17 cellular contexts compared by ENCODE assay signal in the genomic region with DNA sequence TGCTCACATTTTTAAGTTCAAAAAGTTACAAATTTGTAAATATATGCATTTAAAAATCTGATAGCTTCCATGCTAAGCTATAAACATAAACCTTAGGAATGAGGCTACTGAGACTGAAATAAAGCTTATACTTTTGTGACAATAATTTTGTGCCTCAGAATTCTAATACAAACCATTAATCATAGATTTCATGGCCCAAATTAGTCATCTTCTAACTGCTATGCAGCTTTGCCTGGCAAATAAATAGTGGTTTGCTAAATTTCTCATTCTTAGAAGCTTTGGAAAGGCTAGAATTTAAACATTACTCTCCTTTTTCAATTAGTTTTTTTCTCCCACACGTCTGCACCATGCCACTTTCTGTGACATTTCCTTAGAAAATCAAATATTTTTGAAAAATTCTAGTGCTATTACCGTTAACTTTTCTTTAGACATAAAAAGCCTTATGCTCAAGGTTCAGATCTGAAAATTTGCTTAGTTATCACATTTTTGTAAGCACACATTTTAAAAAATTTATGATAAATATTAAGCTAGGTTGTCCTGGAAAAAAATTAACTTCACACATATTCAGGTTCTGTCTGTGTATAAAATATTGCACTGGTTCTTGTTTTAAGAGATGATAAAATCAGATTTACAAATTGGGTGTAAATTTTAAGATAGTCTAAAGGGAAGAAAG. TPM values are rescaled to one million over a fixed set of nuclear protein-coding genes. Genes with fewer than 3 reads are reported as not detected.
DNase-seq lines count a peak whose midpoint lies in the region; ATAC-seq, FAIRE-seq and TF ChIP-seq lines count a peak whose summit lies in the region.
"Had no signal": no experiment of that assay in that cellular context is flagged by ENCODE, and none has a peak within 500 bp of the region (broad histone marks: within the 10 kb centered on the region; RNA-seq: fewer than 3 reads in every experiment).

No MANE protein-coding gene starts in this region.

- no peaks in the 10 kb centered on the region for H3K79me2 ChIP-seq in keratinocyte (ENCODE audit: control insufficient read depth, insufficient read depth, low read length)

- peak overlapping the region; percentile 55 for H3K27ac ChIP-seq in keratinocyte (ENCODE audit: control insufficient read depth, insufficient read depth, low read length)
- H3K27ac ChIP-seq: left ventricle myocardium inferior had no signal

- peak; percentile 28 for DNase-seq in AG10803 (ENCODE audit: low read depth)
- DNase-seq in LHCN-M2 (ENCODE audit: low read depth): peak; percentile 62
- DNase-seq in choroid plexus epithelial cell (ENCODE audit: low read depth): peak; percentile 23
- no peak for DNase-seq in keratinocyte (ENCODE audit: low read depth, low spot score)
- no peak for DNase-seq in H4 (ENCODE audit: low spot score)
- no peak for DNase-seq in stimulated activated CD4-positive, alpha-beta T cell treated with anti-CD3 and anti-CD28 coated beads, Interleukin-2, amount 100 ng/mL, for 48 hours
- DNase-seq: activated CD8-positive, alpha-beta T cell treated with anti-CD3 and anti-CD28 coated beads, Interleukin-2, amount 10 ng/mL, durations not matched to agents 7 days and 5 days; C1 segment of cervical spinal cord; DMS153; hippocampal formation; Kasumi-1; left ventricle myocardium inferior; naive thymus-derived CD4-positive, alpha-beta T cell; NCI-H1694 had no signal

- no peak for ATAC-seq in HG03520 (IDR thresholded peaks at IDR 0.05; ENCODE audit: unreplicated experiment)
- ATAC-seq in HG02840 (IDR thresholded peaks at IDR 0.05; ENCODE audit: low FRiP score, unreplicated experiment): no peak
- ATAC-seq: activated CD8-positive, alpha-beta T cell treated with anti-CD3 and anti-CD28 coated beads, Interleukin-2, amount 10 ng/mL, durations not matched to agents 7 days and 5 days; esophagus mucosa; naive thymus-derived CD4-positive, alpha-beta T cell had no signal

- no peaks in the 10 kb centered on the region for H4K20me1 ChIP-seq in keratinocyte (ENCODE audit: control insufficient read depth, extremely low read depth, insufficient read depth, low read length)

- no peak for TF ChIP-seq CTCF in AG10803 (conservative IDR thresholded peaks at IDR 0.05; ENCODE audit: low read length)
- TF ChIP-seq CTCF in choroid plexus epithelial cell (conservative IDR thresholded peaks at IDR 0.05; ENCODE audit: low read depth, low read length): no peak
- TF ChIP-seq CTCF in keratinocyte (optimal IDR thresholded peaks at IDR 0.05 in 1 of 3, IDR thresholded peaks at IDR 0.05 in 1 of 3, conservative IDR thresholded peaks at IDR 0.05 in 1 of 3; ENCODE audit: extremely low read depth in 1 of 3, insufficient read depth in 2 of 3, low read length in 3 of 3): no peak

- H3K4me2 ChIP-seq in keratinocyte (ENCODE audit: control insufficient read depth, extremely low read depth, insufficient read depth, low read depth, low read length): peak overlapping the region; percentile 68

- no peak overlapping the region for H2AFZ ChIP-seq in keratinocyte (ENCODE audit: control insufficient read depth, low read length)

- no peak overlapping the region for H3K4me3 ChIP-seq in AG10803 (ENCODE audit: low read length)
- H3K4me3 ChIP-seq in choroid plexus epithelial cell (ENCODE audit: low read depth, low read length): no peak overlapping the region
- H3K4me3 ChIP-seq in keratinocyte (ENCODE audit: control insufficient read depth in 2 of 3, extremely low read depth in 1 of 3, insufficient read depth in 2 of 3, low read depth in 1 of 3, low read length in 3 of 3): no peak overlapping the region
- H3K4me3 ChIP-seq: left ventricle myocardium inferior had no signal

- dilution Hi-C loops in keratinocyte (cut with MboI; ENCODE audit: extremely low pct_ligation_motif_present, low sequenced_read_pairs): no loop called here

- peaks cover 5% of the 10 kb centered on the region for H3K9me3 ChIP-seq in keratinocyte (ENCODE audit: control insufficient read depth, low read depth, low read length)

- no peak overlapping the region for H3K9ac ChIP-seq in keratinocyte (ENCODE audit: control insufficient read depth, extremely low read depth, insufficient read depth, low read length)

- H3K9me1 ChIP-seq in keratinocyte (ENCODE audit: control insufficient read depth, extremely low read depth, insufficient read depth, low read length): no peaks in the 10 kb centered on the region

- H3K4me1 ChIP-seq in keratinocyte (ENCODE audit: control insufficient read depth, extremely low read depth, insufficient read depth, low read length): peaks cover 32% of the 10 kb centered on the region
- H3K4me1 ChIP-seq: left ventricle myocardium inferior had no signal

- no peaks in the 10 kb centered on the region for H3K27me3 ChIP-seq in keratinocyte (ENCODE audit: control insufficient read depth, extremely low read depth, insufficient read depth, low read length)

- peak; percentile 43 for FAIRE-seq in keratinocyte (lab: Jason Lieb, UNC)

- no peaks in the 10 kb centered on the region for H3K36me3 ChIP-seq in keratinocyte (ENCODE audit: control insufficient read depth in 2 of 2, extremely low read depth in 1 of 2, insufficient read depth in 2 of 2, low read length in 2 of 2)

RNA-seq across cellular contexts. Expression of gene FNDC3A, which starts 46.9 kb away (rescaled TPM):
- 60.8 and 70.7 TPM in 2 replicates for total RNA-seq in LHCN-M2 (2014; rRNA removed)
- 12.2 TPM for polyA plus RNA-seq in LHCN-M2 (2012)
- polyA plus RNA-seq in keratinocyte: 21.2 to 28.4 TPM (median 21.7 TPM) in 3 replicates
- 5.3 TPM for polyA plus RNA-seq in keratinocyte (2011; ENCODE audit: low read depth)
- 11.3 and 24.8 TPM in 2 replicates for polyA plus RNA-seq in keratinocyte (2011; cell fraction: cytosol; rRNA removed)
- 27.6 and 33.8 TPM in 2 replicates for polyA plus RNA-seq in keratinocyte (2011; cell fraction: nucleus; rRNA removed)
- 5.8 and 13.6 TPM in 2 replicates for polyA plus RNA-seq in keratinocyte (2012; ENCODE audit: low replicate concordance)
- polyA minus RNA-seq in keratinocyte: 31.6 to 55.8 TPM (median 49.2 TPM) in 3 replicates
- polyA minus RNA-seq in keratinocyte (2011; cell fraction: cytosol; rRNA and poly(A)+ RNA removed): 15.5 TPM
- polyA minus RNA-seq in keratinocyte (2011; cell fraction: nucleus; rRNA and poly(A)+ RNA removed): 23.8 and 48.2 TPM in 2 replicates
- 10.4 and 16.6 TPM in 2 replicates for total RNA-seq in H4 (2014; rRNA removed; shearing (Covaris generic))

Comparison
In these comparisons a context has a peak if more than half of its experiments do, and no peak if none do; other contexts are left out.
1. DNase-seq: peak in AG10803 (single experiment), LHCN-M2 (single experiment) and choroid plexus epithelial cell (single experiment); none in keratinocyte (single experiment), H4 (single experiment) and stimulated activated CD4-positive, alpha-beta T cell treated with anti-CD3 and anti-CD28 coated beads, Interleukin-2, amount 100 ng/mL, for 48 hours (0 of 2).